ENCODE assay signal across 19 cellular contexts in the genomic region with DNA sequence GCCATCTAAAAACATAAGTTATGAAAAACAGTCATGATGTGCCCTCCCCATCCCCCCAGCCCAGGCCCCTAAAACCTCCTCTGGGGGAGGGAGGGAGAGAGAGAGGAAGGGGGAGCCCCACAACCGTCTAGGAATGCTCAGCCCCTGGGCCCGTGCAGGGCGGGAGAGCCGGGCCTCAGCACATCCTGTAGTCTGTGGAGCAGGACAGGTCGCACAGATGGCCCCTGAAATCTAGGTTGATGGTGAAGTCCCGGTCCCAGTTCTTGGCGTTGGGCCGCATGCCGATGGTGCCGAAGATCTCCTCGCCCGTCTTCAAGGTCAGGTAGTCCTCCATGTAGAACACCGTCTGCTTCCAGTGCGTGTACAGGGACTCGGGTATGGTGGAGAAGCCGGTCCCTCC. TPM values are rescaled to one million over a fixed set of nuclear protein-coding genes. Genes with fewer than 3 reads are reported as not detected.
DNase-seq lines count a peak whose midpoint lies in the region; ATAC-seq and TF ChIP-seq lines count a peak whose summit lies in the region.
"Had no signal": no experiment of that assay in that cellular context is flagged by ENCODE, and none has a peak within 500 bp of the region (broad histone marks: within the 10 kb centered on the region; RNA-seq: fewer than 3 reads in every experiment).

No MANE protein-coding gene starts in this region.

- H3K27ac ChIP-seq in lower lobe of right lung = no peak overlapping the region
- H3K27ac ChIP-seq: 22Rv1, BLaER1, C4-2B, GM23248 had no signal

- CTCF ChIA-PET in WTC11 (lab: Charles Lee) = no interaction called here

- no peak overlapping the region for H3K4me3 ChIP-seq in lower lobe of right lung
- H3K4me3 ChIP-seq: BLaER1, GM23248 had no signal

- H3K9me3 ChIP-seq in lower lobe of right lung = no peaks in the 10 kb centered on the region
- H3K9me3 ChIP-seq: BLaER1, Caco-2 had no signal

- no peaks in the 10 kb centered on the region for H3K9me3 Mint-ChIP-seq in WTC11
- H3K9me3 Mint-ChIP-seq: CD4-positive, CD25-positive, alpha-beta regulatory T cell; CD8-positive, alpha-beta T cell; H9 had no signal

- H3K36me3 ChIP-seq in lower lobe of right lung = peaks cover 97% of the 10 kb centered on the region

- H3K4me1 Mint-ChIP-seq in WTC11 = peaks cover 11% of the 10 kb centered on the region
- H3K4me1 Mint-ChIP-seq: B cell, H9 had no signal

- H3K4me3 Mint-ChIP-seq in WTC11 = no peak overlapping the region
- H3K4me3 Mint-ChIP-seq: B cell; CD4-positive, CD25-positive, alpha-beta regulatory T cell; CD8-positive, alpha-beta T cell; H9 had no signal

- no peaks in the 10 kb centered on the region for H3K27me3 Mint-ChIP-seq in WTC11 (ENCODE audit: low read depth)
- H3K27me3 Mint-ChIP-seq: B cell; CD4-positive, CD25-positive, alpha-beta regulatory T cell had no signal

- H3K4me1 ChIP-seq in lower lobe of right lung = no peaks in the 10 kb centered on the region
- H3K4me1 ChIP-seq: BLaER1, Caco-2 had no signal

- no peaks in the 10 kb centered on the region for H3K27me3 ChIP-seq in lower lobe of right lung (ENCODE audit: low read depth)
- H3K27me3 ChIP-seq: BLaER1 had no signal

- intact Hi-C loops in Right ventricle myocardium inferior (cut with DNase I) (no loop called here), left ventricle myocardium superior (cut with micrococcal nuclease) (no loop called here), lower lobe of right lung (cut with DNase I) (no loop called here)

- DNase-seq in Right ventricle myocardium inferior (ENCODE audit: missing footprints) = no peak
- no peak for DNase-seq in left ventricle myocardium superior
- DNase-seq in WTC11 (ENCODE audit: low spot score) = no peak
- DNase-seq in lower lobe of right lung = no peak
- no peak for DNase-seq in ureter (ENCODE audit: low spot score)
- no peak for DNase-seq in iPS-NIHi7 (ENCODE audit: extremely low spot score)
- DNase-seq: Caco-2; CD4-positive, CD25-positive, alpha-beta regulatory T cell; CD8-positive, alpha-beta T cell; DMS153; DND-41; GM23248; H9 had no signal

- H3K27ac Mint-ChIP-seq in WTC11 = no peak overlapping the region
- H3K27ac Mint-ChIP-seq: B cell; CD4-positive, CD25-positive, alpha-beta regulatory T cell; CD8-positive, alpha-beta T cell had no signal

- ATAC-seq in Right ventricle myocardium inferior (peak; percentile 20), left ventricle myocardium superior (no peak), WTC11 (peak; percentile 49), lower lobe of right lung (peak; percentile 30 to 37), GM19455 (IDR thresholded peaks at IDR 0.05; ENCODE audit: unreplicated experiment) (no peak)
- ATAC-seq: CD8-positive, alpha-beta T cell; HCT116 had no signal

- TF ChIP-seq CTCF in WTC11 (IDR thresholded peaks at IDR 0.05) = no peak
- TF ChIP-seq CTCF in lower lobe of right lung (IDR thresholded peaks at IDR 0.05) = no peak

- H3K36me3 Mint-ChIP-seq in WTC11 = peaks cover 89% of the 10 kb centered on the region

- POLR2A ChIA-PET in WTC11 (lab: Charles Lee) = no interaction called here

TF ChIP-seq in WTC11, 78 proteins besides CTCF, POLR2A, EP300 and RAD21:
- TF ChIP-seq SMAD3 (CRISPR knock-in tag; IDR thresholded peaks at IDR 0.05; ENCODE audit: borderline replicate concordance) (no peak), TP53 (CRISPR knock-in tag; IDR thresholded peaks at IDR 0.05) (no peak), NFE2L1 (CRISPR knock-in tag; IDR thresholded peaks at IDR 0.05) (no peak), ZNF671 (CRISPR knock-in tag; IDR thresholded peaks at IDR 0.05) (no peak), ZNF396 (CRISPR knock-in tag; IDR thresholded peaks at IDR 0.05; ENCODE audit: borderline replicate concordance) (no peak), TEAD1 (CRISPR knock-in tag; IDR thresholded peaks at IDR 0.05) (no peak), ESRRA (CRISPR knock-in tag; IDR thresholded peaks at IDR 0.05; ENCODE audit: borderline replicate concordance) (no peak)
- TF ChIP-seq, protein P1, sequence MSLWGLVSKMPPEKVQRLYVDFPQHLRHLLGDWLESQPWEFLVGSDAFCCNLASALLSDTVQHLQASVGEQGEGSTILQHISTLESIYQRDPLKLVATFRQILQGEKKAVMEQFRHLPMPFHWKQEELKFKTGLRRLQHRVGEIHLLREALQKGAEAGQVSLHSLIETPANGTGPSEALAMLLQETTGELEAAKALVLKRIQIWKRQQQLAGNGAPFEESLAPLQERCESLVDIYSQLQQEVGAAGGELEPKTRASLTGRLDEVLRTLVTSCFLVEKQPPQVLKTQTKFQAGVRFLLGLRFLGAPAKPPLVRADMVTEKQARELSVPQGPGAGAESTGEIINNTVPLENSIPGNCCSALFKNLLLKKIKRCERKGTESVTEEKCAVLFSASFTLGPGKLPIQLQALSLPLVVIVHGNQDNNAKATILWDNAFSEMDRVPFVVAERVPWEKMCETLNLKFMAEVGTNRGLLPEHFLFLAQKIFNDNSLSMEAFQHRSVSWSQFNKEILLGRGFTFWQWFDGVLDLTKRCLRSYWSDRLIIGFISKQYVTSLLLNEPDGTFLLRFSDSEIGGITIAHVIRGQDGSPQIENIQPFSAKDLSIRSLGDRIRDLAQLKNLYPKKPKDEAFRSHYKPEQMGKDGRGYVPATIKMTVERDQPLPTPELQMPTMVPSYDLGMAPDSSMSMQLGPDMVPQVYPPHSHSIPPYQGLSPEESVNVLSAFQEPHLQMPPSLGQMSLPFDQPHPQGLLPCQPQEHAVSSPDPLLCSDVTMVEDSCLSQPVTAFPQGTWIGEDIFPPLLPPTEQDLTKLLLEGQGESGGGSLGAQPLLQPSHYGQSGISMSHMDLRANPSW (CRISPR knock-in tag; conservative IDR thresholded peaks at IDR 0.05; ENCODE audit: low read depth) = no peak
- TF ChIP-seq, protein P2, sequence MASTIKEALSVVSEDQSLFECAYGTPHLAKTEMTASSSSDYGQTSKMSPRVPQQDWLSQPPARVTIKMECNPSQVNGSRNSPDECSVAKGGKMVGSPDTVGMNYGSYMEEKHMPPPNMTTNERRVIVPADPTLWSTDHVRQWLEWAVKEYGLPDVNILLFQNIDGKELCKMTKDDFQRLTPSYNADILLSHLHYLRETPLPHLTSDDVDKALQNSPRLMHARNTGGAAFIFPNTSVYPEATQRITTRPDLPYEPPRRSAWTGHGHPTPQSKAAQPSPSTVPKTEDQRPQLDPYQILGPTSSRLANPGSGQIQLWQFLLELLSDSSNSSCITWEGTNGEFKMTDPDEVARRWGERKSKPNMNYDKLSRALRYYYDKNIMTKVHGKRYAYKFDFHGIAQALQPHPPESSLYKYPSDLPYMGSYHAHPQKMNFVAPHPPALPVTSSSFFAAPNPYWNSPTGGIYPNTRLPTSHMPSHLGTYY (CRISPR knock-in tag; IDR thresholded peaks at IDR 0.05) = no peak
- TF ChIP-seq, protein P3, sequence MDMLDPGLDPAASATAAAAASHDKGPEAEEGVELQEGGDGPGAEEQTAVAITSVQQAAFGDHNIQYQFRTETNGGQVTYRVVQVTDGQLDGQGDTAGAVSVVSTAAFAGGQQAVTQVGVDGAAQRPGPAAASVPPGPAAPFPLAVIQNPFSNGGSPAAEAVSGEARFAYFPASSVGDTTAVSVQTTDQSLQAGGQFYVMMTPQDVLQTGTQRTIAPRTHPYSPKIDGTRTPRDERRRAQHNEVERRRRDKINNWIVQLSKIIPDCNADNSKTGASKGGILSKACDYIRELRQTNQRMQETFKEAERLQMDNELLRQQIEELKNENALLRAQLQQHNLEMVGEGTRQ (CRISPR knock-in tag; IDR thresholded peaks at IDR 0.05) = no peak
- TF ChIP-seq, protein P4, sequence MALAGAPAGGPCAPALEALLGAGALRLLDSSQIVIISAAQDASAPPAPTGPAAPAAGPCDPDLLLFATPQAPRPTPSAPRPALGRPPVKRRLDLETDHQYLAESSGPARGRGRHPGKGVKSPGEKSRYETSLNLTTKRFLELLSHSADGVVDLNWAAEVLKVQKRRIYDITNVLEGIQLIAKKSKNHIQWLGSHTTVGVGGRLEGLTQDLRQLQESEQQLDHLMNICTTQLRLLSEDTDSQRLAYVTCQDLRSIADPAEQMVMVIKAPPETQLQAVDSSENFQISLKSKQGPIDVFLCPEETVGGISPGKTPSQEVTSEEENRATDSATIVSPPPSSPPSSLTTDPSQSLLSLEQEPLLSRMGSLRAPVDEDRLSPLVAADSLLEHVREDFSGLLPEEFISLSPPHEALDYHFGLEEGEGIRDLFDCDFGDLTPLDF (CRISPR knock-in tag; IDR thresholded peaks at IDR 0.05) = no peak
- TF ChIP-seq, protein P5, sequence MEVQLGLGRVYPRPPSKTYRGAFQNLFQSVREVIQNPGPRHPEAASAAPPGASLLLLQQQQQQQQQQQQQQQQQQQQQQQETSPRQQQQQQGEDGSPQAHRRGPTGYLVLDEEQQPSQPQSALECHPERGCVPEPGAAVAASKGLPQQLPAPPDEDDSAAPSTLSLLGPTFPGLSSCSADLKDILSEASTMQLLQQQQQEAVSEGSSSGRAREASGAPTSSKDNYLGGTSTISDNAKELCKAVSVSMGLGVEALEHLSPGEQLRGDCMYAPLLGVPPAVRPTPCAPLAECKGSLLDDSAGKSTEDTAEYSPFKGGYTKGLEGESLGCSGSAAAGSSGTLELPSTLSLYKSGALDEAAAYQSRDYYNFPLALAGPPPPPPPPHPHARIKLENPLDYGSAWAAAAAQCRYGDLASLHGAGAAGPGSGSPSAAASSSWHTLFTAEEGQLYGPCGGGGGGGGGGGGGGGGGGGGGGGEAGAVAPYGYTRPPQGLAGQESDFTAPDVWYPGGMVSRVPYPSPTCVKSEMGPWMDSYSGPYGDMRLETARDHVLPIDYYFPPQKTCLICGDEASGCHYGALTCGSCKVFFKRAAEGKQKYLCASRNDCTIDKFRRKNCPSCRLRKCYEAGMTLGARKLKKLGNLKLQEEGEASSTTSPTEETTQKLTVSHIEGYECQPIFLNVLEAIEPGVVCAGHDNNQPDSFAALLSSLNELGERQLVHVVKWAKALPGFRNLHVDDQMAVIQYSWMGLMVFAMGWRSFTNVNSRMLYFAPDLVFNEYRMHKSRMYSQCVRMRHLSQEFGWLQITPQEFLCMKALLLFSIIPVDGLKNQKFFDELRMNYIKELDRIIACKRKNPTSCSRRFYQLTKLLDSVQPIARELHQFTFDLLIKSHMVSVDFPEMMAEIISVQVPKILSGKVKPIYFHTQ (CRISPR knock-in tag; IDR thresholded peaks at IDR 0.05) = no peak
TF ChIP-seq in WTC11: peak in this region for 0.

RNA-seq across cellular contexts. Expression of a gene that starts 38.1 kb away (rescaled TPM):
- total RNA-seq in Right ventricle myocardium inferior (18.9 TPM), left ventricle myocardium superior (21.6 TPM), WTC11 (2021) (37.0 to 40.2 TPM (median 38.0 TPM) in 3 replicates), lower lobe of right lung (41.6 TPM), ureter (14.9 TPM)

RNA-seq across cellular contexts. Expression of a gene that starts 38.2 kb away (rescaled TPM):
- total RNA-seq in Right ventricle myocardium inferior (34.1 TPM), left ventricle myocardium superior (35.2 TPM), WTC11 (2021) (235 to 273 TPM (median 245 TPM) in 3 replicates), lower lobe of right lung (101 TPM), ureter (121 TPM)

RNA-seq across cellular contexts. Expression of a gene that starts 46.3 kb away (rescaled TPM):
- total RNA-seq in Right ventricle myocardium inferior = 2.0 TPM
- 1.7 TPM for total RNA-seq in left ventricle myocardium superior
- 16.9 to 25.7 TPM (median 18.8 TPM) in 3 replicates for total RNA-seq in WTC11 (2021)
- 10.8 TPM for total RNA-seq in lower lobe of right lung
- total RNA-seq in ureter = 7.8 TPM

Comparison
In these comparisons a context has a peak if more than half of its experiments do, and no peak if none do; other contexts are left out.
1. ATAC-seq: peak in Right ventricle myocardium inferior (single experiment), WTC11 (single experiment) and lower lobe of right lung (2 of 2); none in left ventricle myocardium superior (single experiment) and GM19455 (single experiment).